In genomic region chr15:78405336-78405924, GRCh38 we compare ENCODE assay signal across 13 cellular contexts.
"Had no signal": no experiment of that assay in that cellular context is flagged by ENCODE, and none has a peak within 500 bp of the region (broad histone marks: within the 10 kb centered on the region; RNA-seq: fewer than 3 reads in every experiment).

No MANE protein-coding gene starts in this region.

- H3K4me1 ChIP-seq: ascending aorta, gastroesophageal sphincter had no signal

- H3K27ac ChIP-seq: ascending aorta, epithelial cell of prostate, gastroesophageal sphincter, ovary had no signal

- DNase-seq: activated CD4-positive, CD25-positive, alpha-beta regulatory T cell treated with anti-CD3 and anti-CD28 coated beads, Interleukin-2, amount 50 U/mL, for 72 hours; activated naive CD4-positive, alpha-beta T cell treated with anti-CD3 and anti-CD28 coated beads, Interleukin-2, amount 10 ng/mL, durations not matched to agents 7 days and 5 days; dermis blood vessel endothelial cell; effector memory CD8-positive, alpha-beta T cell; left colon; ovary; stimulated activated CD4-positive, alpha-beta T cell treated with anti-CD3 and anti-CD28 coated beads, Interleukin-1b, Interleukin-23, amount 100 ng/mL, for 48 hours; T-cell; T-helper 9 cell had no signal

- ATAC-seq: effector memory CD8-positive, alpha-beta T cell; gastroesophageal sphincter; T-cell had no signal

- H3K9me3 ChIP-seq: ascending aorta, gastroesophageal sphincter, ovary had no signal

- H3K36me3 ChIP-seq: ascending aorta, gastroesophageal sphincter, ovary had no signal

- H3K4me3 ChIP-seq: ascending aorta, gastroesophageal sphincter, lung, ovary had no signal

- H3K27me3 ChIP-seq: ascending aorta, ovary had no signal
